ENCODE assay signal across 21 cellular contexts in genomic region chr13:112867301-112867711, GRCh38.
"Had no signal": no experiment of that assay in that cellular context is flagged by ENCODE, and none has a peak within 500 bp of the region (broad histone marks: within the 10 kb centered on the region; RNA-seq: fewer than 3 reads in every experiment).

No MANE protein-coding gene starts in this region.

- H3K4me3 Mint-ChIP-seq: activated CD4-positive, alpha-beta T cell treated with anti-CD3 and anti-CD28 coated beads for 36 hours; activated naive CD8-positive, alpha-beta T cell; activated T-cell treated with anti-CD3 and anti-CD28 coated beads, Interleukin-2, amount 50 U/mL, for 72 hours; memory B cell; naive B cell; neural progenitor cell; stimulated activated naive CD8-positive, alpha-beta T cell treated with anti-CD3 and anti-CD28 coated beads, Interleukin-15, Interleukin-2, amounts not matched to agents 100 ng/mL and 50 ng/mL, for 24 hours; WTC11 had no signal

- H3K9me3 Mint-ChIP-seq: activated T-cell treated with anti-CD3 and anti-CD28 coated beads, Interleukin-2, amount 50 U/mL, for 72 hours; memory B cell; naive B cell; neural progenitor cell; stimulated activated naive CD8-positive, alpha-beta T cell treated with anti-CD3 and anti-CD28 coated beads, Interleukin-15, Interleukin-2, amounts not matched to agents 100 ng/mL and 50 ng/mL, for 24 hours; WTC11 had no signal

- H3K4me2 ChIP-seq: neural progenitor cell had no signal

- H3K9me3 ChIP-seq: left ventricle myocardium inferior, tibial nerve had no signal

- H3K36me3 ChIP-seq: neural progenitor cell had no signal

- H3K4me3 ChIP-seq: left ventricle myocardium inferior, neural progenitor cell, tibial nerve had no signal

- H3K27me3 ChIP-seq: neural progenitor cell, tibial nerve had no signal

- ATAC-seq: activated CD4-positive, alpha-beta T cell treated with anti-CD3 and anti-CD28 coated beads for 36 hours; activated T-cell treated with anti-CD3 and anti-CD28 coated beads, Interleukin-2, amount 50 U/mL, for 72 hours; WTC11 had no signal

- H3K4me1 ChIP-seq: neural progenitor cell, tibial nerve had no signal

- H3K9ac ChIP-seq: neural progenitor cell had no signal

- H3K27ac ChIP-seq: left ventricle myocardium inferior, neural progenitor cell, tibial nerve had no signal

- H3K4me1 Mint-ChIP-seq: activated CD4-positive, alpha-beta T cell treated with anti-CD3 and anti-CD28 coated beads for 36 hours; memory B cell; WTC11 had no signal

- H3K27ac Mint-ChIP-seq: activated CD4-positive, alpha-beta T cell treated with anti-CD3 and anti-CD28 coated beads for 36 hours; activated naive CD8-positive, alpha-beta T cell; activated T-cell treated with anti-CD3 and anti-CD28 coated beads, Interleukin-2, amount 50 U/mL, for 72 hours; memory B cell; neural progenitor cell; progenitor cell of endocrine pancreas; stimulated activated naive CD8-positive, alpha-beta T cell treated with anti-CD3 and anti-CD28 coated beads, Interleukin-15, Interleukin-2, amounts not matched to agents 100 ng/mL and 50 ng/mL, for 24 hours had no signal

- H3K27me3 Mint-ChIP-seq: activated CD4-positive, alpha-beta T cell treated with anti-CD3 and anti-CD28 coated beads for 36 hours; activated naive CD8-positive, alpha-beta T cell; memory B cell; naive B cell; progenitor cell of endocrine pancreas; stimulated activated naive CD8-positive, alpha-beta T cell treated with anti-CD3 and anti-CD28 coated beads, Interleukin-15, Interleukin-2, amounts not matched to agents 100 ng/mL and 50 ng/mL, for 24 hours had no signal

- DNase-seq: activated CD4-positive, alpha-beta T cell treated with anti-CD3 and anti-CD28 coated beads for 36 hours; activated CD4-positive, alpha-beta T cell treated with anti-CD3 and anti-CD28 coated beads, Interleukin-2, amount 50 U/mL, for 4 hours; activated CD8-positive, alpha-beta memory T cell treated with anti-CD3 and anti-CD28 coated beads for 24 hours; activated CD8-positive, alpha-beta memory T cell treated with anti-CD3 and anti-CD28 coated beads, Interleukin-2, amount 50 U/mL, for 48 hours; activated gamma-delta T cell; activated T-cell treated with anti-CD3 and anti-CD28 coated beads, Interleukin-2, amount 50 U/mL, for 72 hours; amniotic stem cell; cerebellar nuclear complex; left ventricle myocardium inferior; naive B cell; retina; stimulated activated CD4-positive, alpha-beta T cell treated with anti-CD3 and anti-CD28 coated beads, Interleukin-1b, Interleukin-23, amount 100 ng/mL, for 48 hours; substantia nigra; T-helper 9 cell had no signal

- H2AFZ ChIP-seq: neural progenitor cell had no signal
